Comparison of ENCODE assay signal across 20 cellular contexts in the genomic region with DNA sequence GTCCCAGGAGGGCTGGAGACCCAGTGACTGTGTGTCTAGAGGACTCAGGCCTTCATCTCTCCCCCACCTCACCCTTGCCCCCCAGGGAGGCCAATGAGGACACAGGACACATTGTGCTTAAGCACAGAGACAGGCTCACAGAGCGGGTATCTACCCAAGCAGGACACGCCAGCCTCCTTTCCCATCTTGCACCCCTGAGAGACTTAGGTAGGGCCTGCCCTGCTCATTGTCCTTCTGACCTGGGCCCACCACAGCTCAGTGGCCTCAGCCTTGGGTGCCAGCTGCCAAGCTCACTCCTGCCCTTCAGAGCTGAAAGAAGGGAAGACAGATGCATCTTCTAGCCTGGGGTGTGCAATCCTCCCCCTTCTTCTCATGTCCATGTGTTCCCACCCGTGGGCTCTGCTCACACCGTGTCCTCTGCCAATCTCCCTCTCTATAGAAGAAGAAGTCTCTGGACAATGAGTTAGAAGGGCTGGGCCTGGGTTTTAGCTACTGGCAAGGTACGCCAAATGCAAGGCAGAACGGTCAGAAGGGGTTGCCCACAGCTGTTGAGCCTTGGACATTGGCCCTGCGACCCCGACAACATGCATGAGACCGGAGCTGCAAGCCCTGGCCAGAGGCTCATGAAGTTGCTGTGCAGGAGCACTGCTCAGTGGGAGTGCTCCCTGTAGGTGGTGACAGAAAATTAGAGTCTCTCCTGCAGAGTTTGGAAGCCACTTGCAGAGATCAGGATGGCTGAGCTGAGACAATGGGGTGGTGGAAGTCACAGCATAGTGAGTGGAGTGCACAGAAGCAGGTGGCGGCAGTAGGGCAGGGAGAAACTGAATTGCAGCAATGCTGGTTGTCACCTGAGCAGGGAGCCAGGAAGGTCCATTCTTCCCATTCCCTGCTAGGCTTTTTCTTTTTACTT. TPM values are rescaled to one million over a fixed set of nuclear protein-coding genes. Genes with fewer than 3 reads are reported as not detected.
DNase-seq lines count a peak whose midpoint lies in the region; ATAC-seq and TF ChIP-seq lines count a peak whose summit lies in the region.
"Had no signal": no experiment of that assay in that cellular context is flagged by ENCODE, and none has a peak within 500 bp of the region (broad histone marks: within the 10 kb centered on the region; RNA-seq: fewer than 3 reads in every experiment).

No MANE protein-coding gene starts in this region.

- H3K4me3 ChIP-seq in lower leg skin (ENCODE audit: low read depth, poor library complexity, severe bottlenecking): no peak overlapping the region
- no peak overlapping the region for H3K4me3 ChIP-seq in suprapubic skin
- H3K4me3 ChIP-seq: SJCRH30 had no signal

- no peaks in the 10 kb centered on the region for H3K9me3 Mint-ChIP-seq in stimulated activated memory B cell treated with anti-CD40 and anti-IgM and Interleukin-4, amounts not matched to agents 10 μg/mL and 1 μg/mL and 100 μg/mL, for 72 hours

- no peaks in the 10 kb centered on the region for H3K4me1 Mint-ChIP-seq in stimulated activated memory B cell treated with anti-CD40 and anti-IgM and Interleukin-4, amounts not matched to agents 10 μg/mL and 1 μg/mL and 100 μg/mL, for 72 hours

- no peak overlapping the region for H3K27ac Mint-ChIP-seq in stimulated activated memory B cell treated with anti-CD40 and anti-IgM and Interleukin-4, amounts not matched to agents 10 μg/mL and 1 μg/mL and 100 μg/mL, for 72 hours

- H3K27ac ChIP-seq in suprapubic skin: no peak overlapping the region
- H3K27ac ChIP-seq: SJCRH30 had no signal

- H3K36me3 Mint-ChIP-seq in stimulated activated memory B cell treated with anti-CD40 and anti-IgM and Interleukin-4, amounts not matched to agents 10 μg/mL and 1 μg/mL and 100 μg/mL, for 72 hours: no peaks in the 10 kb centered on the region

- H3K27me3 ChIP-seq in suprapubic skin: no peaks in the 10 kb centered on the region
- H3K27me3 ChIP-seq: SJCRH30 had no signal

- TF ChIP-seq EP300 in Ishikawa (IDR thresholded peaks at IDR 0.05; ENCODE audit: borderline replicate concordance) (peak; percentile 79), suprapubic skin (IDR thresholded peaks at IDR 0.05) (no peak)

- WGBS in lower leg skin, 2 donors: 81 to 86% methylated on average over 10 of the region's 10 CpGs
- 79% methylated on average over 10 of the region's 10 CpGs for WGBS in suprapubic skin

- no peak for ATAC-seq in stimulated activated memory B cell treated with anti-CD40 and anti-IgM and Interleukin-4, amounts not matched to agents 10 μg/mL and 1 μg/mL and 100 μg/mL, for 72 hours
- no peak for ATAC-seq in HG02623 (IDR thresholded peaks at IDR 0.05; ENCODE audit: unreplicated experiment)

- TF ChIP-seq POLR2A in lower leg skin (IDR thresholded peaks at IDR 0.05): no peak
- TF ChIP-seq POLR2A in suprapubic skin (IDR thresholded peaks at IDR 0.05): no peak

- TF ChIP-seq CTCF in lower leg skin (IDR thresholded peaks at IDR 0.05): no peak
- no peak for TF ChIP-seq CTCF in suprapubic skin (IDR thresholded peaks at IDR 0.05)

- DNase-seq in activated CD4-positive, CD25-positive, alpha-beta regulatory T cell treated with anti-CD3 and anti-CD28 coated beads, Interleukin-2, amount 50 U/mL, for 72 hours: peak; percentile 19
- DNase-seq in activated CD4-positive, CD25-positive, alpha-beta regulatory T cell (lab: John Stamatoyannopoulos, UW): no peak
- peak; percentile 6 to 73 for DNase-seq in lower leg skin (ENCODE audit: low spot score in 2 of 2)
- DNase-seq in suprapubic skin (ENCODE audit: low spot score in 2 of 2): peak; percentile 36 to 63
- DNase-seq in NCI-H2227 treated with DMSO at 0.1 percent for 48 hours (lab: John Stamatoyannopoulos, UW): no peak
- DNase-seq: 8988T; C1 segment of cervical spinal cord; GOT3; IMR-90; NCI-H1417 treated with DMSO at 0.1 percent for 48 hours; NCI-H2029; NCI-H2171 treated with DMSO at 0.1 percent for 48 hours; NCI-H524 treated with DMSO at 0.1 percent for 48 hours; NK-92 treated with Interleukin-12 subunit alpha and Interleukin-12 subunit beta, amount 100 ng/mL, for 24 hours; OCI-M1; RPMI8226; SJCRH30 had no signal

- H3K4me1 ChIP-seq in suprapubic skin: peaks cover 23% of the 10 kb centered on the region

- peak; percentile 15; the same call in 1 of the 2 replicates for TF ChIP-seq RAD21 in Ishikawa (IDR thresholded peaks at IDR 0.05; ENCODE audit: low read depth)

- H3K9me3 ChIP-seq in suprapubic skin: no peaks in the 10 kb centered on the region
- H3K9me3 ChIP-seq: SJCRH30 had no signal

- intact Hi-C loops in lower leg skin (cut with DNase I; ENCODE audit: low total_unique reads): no loop called here

- H3K36me3 ChIP-seq in suprapubic skin: no peaks in the 10 kb centered on the region
- H3K36me3 ChIP-seq: SJCRH30 had no signal

- peaks cover 12% of the 10 kb centered on the region for H3K27me3 Mint-ChIP-seq in stimulated activated memory B cell treated with anti-CD40 and anti-IgM and Interleukin-4, amounts not matched to agents 10 μg/mL and 1 μg/mL and 100 μg/mL, for 72 hours

- no peak overlapping the region for H3K4me3 Mint-ChIP-seq in stimulated activated memory B cell treated with anti-CD40 and anti-IgM and Interleukin-4, amounts not matched to agents 10 μg/mL and 1 μg/mL and 100 μg/mL, for 72 hours

TF ChIP-seq in Ishikawa, 13 proteins besides CTCF, POLR2A, EP300 and RAD21:
- no peak for TF ChIP-seq TAF1 (IDR thresholded peaks at IDR 0.05; ENCODE audit: low read depth)
- TF ChIP-seq ZBTB7A (IDR thresholded peaks at IDR 0.05; ENCODE audit: low read depth): no peak
- peak; percentile 64 for TF ChIP-seq TEAD4 (IDR thresholded peaks at IDR 0.05)
- TF ChIP-seq CEBPB (IDR thresholded peaks at IDR 0.05): no peak
- TF ChIP-seq, protein P1, sequence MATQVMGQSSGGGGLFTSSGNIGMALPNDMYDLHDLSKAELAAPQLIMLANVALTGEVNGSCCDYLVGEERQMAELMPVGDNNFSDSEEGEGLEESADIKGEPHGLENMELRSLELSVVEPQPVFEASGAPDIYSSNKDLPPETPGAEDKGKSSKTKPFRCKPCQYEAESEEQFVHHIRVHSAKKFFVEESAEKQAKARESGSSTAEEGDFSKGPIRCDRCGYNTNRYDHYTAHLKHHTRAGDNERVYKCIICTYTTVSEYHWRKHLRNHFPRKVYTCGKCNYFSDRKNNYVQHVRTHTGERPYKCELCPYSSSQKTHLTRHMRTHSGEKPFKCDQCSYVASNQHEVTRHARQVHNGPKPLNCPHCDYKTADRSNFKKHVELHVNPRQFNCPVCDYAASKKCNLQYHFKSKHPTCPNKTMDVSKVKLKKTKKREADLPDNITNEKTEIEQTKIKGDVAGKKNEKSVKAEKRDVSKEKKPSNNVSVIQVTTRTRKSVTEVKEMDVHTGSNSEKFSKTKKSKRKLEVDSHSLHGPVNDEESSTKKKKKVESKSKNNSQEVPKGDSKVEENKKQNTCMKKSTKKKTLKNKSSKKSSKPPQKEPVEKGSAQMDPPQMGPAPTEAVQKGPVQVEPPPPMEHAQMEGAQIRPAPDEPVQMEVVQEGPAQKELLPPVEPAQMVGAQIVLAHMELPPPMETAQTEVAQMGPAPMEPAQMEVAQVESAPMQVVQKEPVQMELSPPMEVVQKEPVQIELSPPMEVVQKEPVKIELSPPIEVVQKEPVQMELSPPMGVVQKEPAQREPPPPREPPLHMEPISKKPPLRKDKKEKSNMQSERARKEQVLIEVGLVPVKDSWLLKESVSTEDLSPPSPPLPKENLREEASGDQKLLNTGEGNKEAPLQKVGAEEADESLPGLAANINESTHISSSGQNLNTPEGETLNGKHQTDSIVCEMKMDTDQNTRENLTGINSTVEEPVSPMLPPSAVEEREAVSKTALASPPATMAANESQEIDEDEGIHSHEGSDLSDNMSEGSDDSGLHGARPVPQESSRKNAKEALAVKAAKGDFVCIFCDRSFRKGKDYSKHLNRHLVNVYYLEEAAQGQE (IDR thresholded peaks at IDR 0.05; ENCODE audit: low read depth): no peak
- no peak for TF ChIP-seq EGR1 (IDR thresholded peaks at IDR 0.05)
- TF ChIP-seq YY1 (IDR thresholded peaks at IDR 0.05; ENCODE audit: low read depth): no peak; the same call in 1 of the 2 replicates
- TF ChIP-seq NFIC (IDR thresholded peaks at IDR 0.05): peak; percentile 70
- TF ChIP-seq, protein P2, sequence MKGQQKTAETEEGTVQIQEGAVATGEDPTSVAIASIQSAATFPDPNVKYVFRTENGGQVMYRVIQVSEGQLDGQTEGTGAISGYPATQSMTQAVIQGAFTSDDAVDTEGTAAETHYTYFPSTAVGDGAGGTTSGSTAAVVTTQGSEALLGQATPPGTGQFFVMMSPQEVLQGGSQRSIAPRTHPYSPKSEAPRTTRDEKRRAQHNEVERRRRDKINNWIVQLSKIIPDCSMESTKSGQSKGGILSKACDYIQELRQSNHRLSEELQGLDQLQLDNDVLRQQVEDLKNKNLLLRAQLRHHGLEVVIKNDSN (IDR thresholded peaks at IDR 0.05): peak; percentile 14; the same call in 1 of the 2 replicates
- TF ChIP-seq CREB1 (IDR thresholded peaks at IDR 0.05; ENCODE audit: low read depth): no peak
- TF ChIP-seq, protein P3, sequence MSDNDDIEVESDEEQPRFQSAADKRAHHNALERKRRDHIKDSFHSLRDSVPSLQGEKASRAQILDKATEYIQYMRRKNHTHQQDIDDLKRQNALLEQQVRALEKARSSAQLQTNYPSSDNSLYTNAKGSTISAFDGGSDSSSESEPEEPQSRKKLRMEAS (IDR thresholded peaks at IDR 0.05): peak; percentile 60; the same call in 1 of the 2 replicates
- TF ChIP-seq FOXM1 (IDR thresholded peaks at IDR 0.05; ENCODE audit: borderline replicate concordance, low read depth): 0 out of 2 replicates have a peak, but pooled peaks have one; percentile 27
- TF ChIP-seq TCF12 (IDR thresholded peaks at IDR 0.05; ENCODE audit: low read depth): peak; percentile 86

RNA-seq across cellular contexts. Expression of gene ACSBG1, which starts 32.8 kb away (rescaled TPM):
- total RNA-seq in lower leg skin (100 to 1,000 TPM in 1 of 4 donors, 10 to 100 TPM in 3; 75.9 to 131 (median 92.8) TPM), suprapubic skin (100 to 1,000 TPM in 2 of 4 donors, 10 to 100 TPM in 2; 61.8 to 375 (median 102) TPM)
- total RNA-seq: IMR-90 had no signal

RNA-seq across cellular contexts. Expression of gene IDH3A, which starts 52.4 kb away (rescaled TPM):
- total RNA-seq in lower leg skin: 10 to 100 TPM; 51.0 to 77.2 (median 60.8) TPM
- total RNA-seq in suprapubic skin: 10 to 100 TPM; 55.1 to 82.5 (median 55.8) TPM

Comparison
In these comparisons a context has a peak if more than half of its experiments do, and no peak if none do; other contexts are left out.
1. DNase-seq: peak in activated CD4-positive, CD25-positive, alpha-beta regulatory T cell treated with anti-CD3 and anti-CD28 coated beads, Interleukin-2, amount 50 U/mL, for 72 hours (single experiment), lower leg skin (2 of 2) and suprapubic skin (2 of 2); none in activated CD4-positive, CD25-positive, alpha-beta regulatory T cell (0 of 4) and NCI-H2227 treated with DMSO at 0.1 percent for 48 hours (single experiment).